Comparison of ENCODE assay signal across 16 cellular contexts in the genomic region with DNA sequence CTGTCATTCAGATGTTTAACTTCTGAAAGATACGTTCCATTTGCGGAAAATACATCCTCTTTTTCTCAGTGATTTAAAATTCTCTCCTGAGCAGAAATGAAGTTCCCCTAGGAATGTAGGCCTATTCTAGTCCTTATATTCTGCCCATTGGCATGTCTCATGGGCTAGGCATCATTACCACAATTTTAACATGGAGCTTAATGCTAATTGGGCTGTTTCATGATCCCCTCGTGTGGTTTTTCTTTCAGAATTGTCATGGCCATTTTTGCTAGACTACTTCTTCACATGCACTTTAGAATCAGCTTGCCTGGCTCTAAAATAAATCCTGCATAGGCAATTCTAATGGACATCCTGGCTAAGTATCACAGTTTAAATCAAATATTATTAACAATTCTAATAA. TPM values are rescaled to one million over a fixed set of nuclear protein-coding genes. Genes with fewer than 3 reads are reported as not detected.
DNase-seq lines count a peak whose midpoint lies in the region; TF ChIP-seq lines count a peak whose summit lies in the region.
"Had no signal": no experiment of that assay in that cellular context is flagged by ENCODE, and none has a peak within 500 bp of the region (broad histone marks: within the 10 kb centered on the region; RNA-seq: fewer than 3 reads in every experiment).

No MANE protein-coding gene starts in this region.

- no peak overlapping the region for H3K9ac ChIP-seq in iPS-15b (ENCODE audit: low read depth, low read length)
- no peak overlapping the region for H3K9ac ChIP-seq in skeletal muscle tissue (ENCODE audit: low read depth in 1 of 3, low read length in 3 of 3)
- H3K9ac ChIP-seq: BLaER1 treated with 17β-estradiol and CSF1 and Interleukin-3, amounts not matched to agents 10 nM and 100 nM had no signal

- H3K27me3 Mint-ChIP-seq in CD4-positive, alpha-beta memory T cell: peaks cover 36 to 42% of the 10 kb centered on the region in 2 donors

- CTCF ChIA-PET in CD4-positive, alpha-beta memory T cell (lab: Charles Lee; ENCODE audit: partially characterized antibody): no interaction called here

- no peak for DNase-seq in CD4-positive, alpha-beta memory T cell
- DNase-seq in Peyer's patch (no peak), NCI-H2081 treated with DMSO at 0.1 percent for 48 hours (lab: John Stamatoyannopoulos, UW) (no peak), KBM-7 (no peak)
- no peak for DNase-seq in activated CD4-positive, alpha-beta T cell treated with anti-CD3 and anti-CD28 coated beads, Interleukin-2, amount 50 U/mL, for 4 hours
- DNase-seq: activated CD4-positive, alpha-beta T cell treated with anti-CD3 and anti-CD28 coated beads for 4 hours; body of pancreas; left colon had no signal

- no peak overlapping the region for H3K4me3 ChIP-seq in CD4-positive, alpha-beta memory T cell (ENCODE audit: low read length in 2 of 2)
- peak overlapping the region; percentile 50 to 81 (median 64) for H3K4me3 ChIP-seq in Peyer's patch
- H3K4me3 ChIP-seq in iPS-15b (ENCODE audit: low read depth, low read length): peak overlapping the region; percentile 65
- H3K4me3 ChIP-seq in skeletal muscle tissue (ENCODE audit: low read length in 3 of 3): peak overlapping the region in 1 of 3 donors; percentile 65
- H3K4me3 ChIP-seq: BLaER1 treated with 17β-estradiol and CSF1 and Interleukin-3, amounts not matched to agents 10 nM and 100 nM; GM12878 had no signal

- no peak overlapping the region for H3K27ac ChIP-seq in CD4-positive, alpha-beta memory T cell (ENCODE audit: low read depth, low read length)
- H3K27ac ChIP-seq in Peyer's patch (peak overlapping the region; percentile 73 to 92 (median 91)), skeletal muscle tissue (ENCODE audit: low read depth, low read length) (peak overlapping the region; percentile 40)
- H3K27ac ChIP-seq: BLaER1 treated with 17β-estradiol and CSF1 and Interleukin-3, amounts not matched to agents 10 nM and 100 nM; neutrophil had no signal

- no peak overlapping the region for H3K27ac Mint-ChIP-seq in CD4-positive, alpha-beta memory T cell
- H3K27ac Mint-ChIP-seq: activated T-helper 2 cell treated with anti-CD3 and anti-CD28 coated beads, Interferon-gamma antibody, Interleukin-2, Interleukin-4, amounts not matched to agents 10 μg/mL and 5 μg/mL and 100 μg/mL, durations not matched to agents 14 hours and 24 hours and 36 hours had no signal

- H3K36me3 Mint-ChIP-seq in CD4-positive, alpha-beta memory T cell: no peaks in the 10 kb centered on the region

- in situ Hi-C loops in KBM-7 (cut with MboI; ENCODE audit: low pct_unique_long_range_greater_than_20kb, low sequenced_read_pairs): no loop called here

- peaks cover 14% of the 10 kb centered on the region for H3K4me1 ChIP-seq in CD4-positive, alpha-beta memory T cell (ENCODE audit: insufficient read depth, low read length)
- peaks cover 0 to 13% (median 5%) of the 10 kb centered on the region in 4 donors for H3K4me1 ChIP-seq in Peyer's patch
- no peaks in the 10 kb centered on the region for H3K4me1 ChIP-seq in iPS-15b (ENCODE audit: control insufficient read depth, insufficient read depth, low read length)
- peaks cover 0 to 8% (median 4%) of the 10 kb centered on the region in 3 donors for H3K4me1 ChIP-seq in skeletal muscle tissue (ENCODE audit: control insufficient read depth in 3 of 3, insufficient read depth in 3 of 3, low read length in 3 of 3)

- TF ChIP-seq CTCF in Peyer's patch (IDR thresholded peaks at IDR 0.05): no peak

- intact Hi-C loops in CD4-positive, alpha-beta memory T cell (cut with micrococcal nuclease): no loop called here

- H3K9me3 ChIP-seq in CD4-positive, alpha-beta memory T cell (ENCODE audit: control insufficient read depth in 1 of 2, low read length in 2 of 2): no peaks in the 10 kb centered on the region
- H3K9me3 ChIP-seq in Peyer's patch: no peaks in the 10 kb centered on the region
- no peaks in the 10 kb centered on the region for H3K9me3 ChIP-seq in iPS-15b (ENCODE audit: control insufficient read depth, insufficient read depth, low read length)
- peaks cover 0 to 2% (median 0%) of the 10 kb centered on the region in 3 donors for H3K9me3 ChIP-seq in skeletal muscle tissue (ENCODE audit: control insufficient read depth in 3 of 3, low read length in 3 of 3)
- H3K9me3 ChIP-seq: body of pancreas, neutrophil had no signal

- POLR2A ChIA-PET in CD4-positive, alpha-beta memory T cell (lab: Charles Lee; ENCODE audit: partially characterized antibody): interaction anchor here (0.6 kb wide), 1 partner anchor 1858 kb away, joined by 3 read pairs; no protein-coding TSS in a partner anchor

- peaks cover 27% of the 10 kb centered on the region for H3K27me3 ChIP-seq in CD4-positive, alpha-beta memory T cell (ENCODE audit: insufficient read depth, low read length)
- H3K27me3 ChIP-seq in Peyer's patch (no peaks in the 10 kb centered on the region), iPS-15b (ENCODE audit: control insufficient read depth, insufficient read depth, low read length) (peaks cover 60% of the 10 kb centered on the region), skeletal muscle tissue (ENCODE audit: control insufficient read depth in 3 of 3, insufficient read depth in 3 of 3, low read length in 3 of 3) (peaks cover 20 to 35% (median 20%) of the 10 kb centered on the region in 3 donors)
- H3K27me3 ChIP-seq: BLaER1 treated with 17β-estradiol and CSF1 and Interleukin-3, amounts not matched to agents 10 nM and 100 nM had no signal

- H3K9me3 Mint-ChIP-seq in CD4-positive, alpha-beta memory T cell: peaks cover 0 to 12% (median 2%) of the 10 kb centered on the region in 8 donors
- H3K9me3 Mint-ChIP-seq: activated T-helper 2 cell treated with anti-CD3 and anti-CD28 coated beads, Interferon-gamma antibody, Interleukin-2, Interleukin-4, amounts not matched to agents 10 μg/mL and 5 μg/mL and 100 μg/mL, durations not matched to agents 14 hours and 24 hours and 36 hours had no signal

- peak overlapping the region; percentile 55 to 76 (median 66) for H3K4me3 Mint-ChIP-seq in CD4-positive, alpha-beta memory T cell

- peaks cover 2 to 14% (median 4%) of the 10 kb centered on the region in 4 donors for H3K4me1 Mint-ChIP-seq in CD4-positive, alpha-beta memory T cell

- H3K36me3 ChIP-seq in CD4-positive, alpha-beta memory T cell (ENCODE audit: insufficient read depth, low read length): no peaks in the 10 kb centered on the region
- H3K36me3 ChIP-seq in Peyer's patch (peaks cover 0 to 9% (median 0%) of the 10 kb centered on the region in 3 donors), iPS-15b (ENCODE audit: control insufficient read depth, insufficient read depth, low read length) (no peaks in the 10 kb centered on the region), skeletal muscle tissue (ENCODE audit: control insufficient read depth in 3 of 3, insufficient read depth in 3 of 3, low read length in 3 of 3) (peaks cover 0 to 10% (median 0%) of the 10 kb centered on the region in 3 donors)
- H3K36me3 ChIP-seq: BLaER1 treated with 17β-estradiol and CSF1 and Interleukin-3, amounts not matched to agents 10 nM and 100 nM; neutrophil had no signal

- TF ChIP-seq POLR2A in Peyer's patch (IDR thresholded peaks at IDR 0.05): no peak

RNA-seq across cellular contexts. Expression of a gene that starts 1.0 kb away (rescaled TPM):
- total RNA-seq in CD4-positive, alpha-beta memory T cell: 1 to 10 TPM; 1.6 to 2.3 TPM
- not detected for polyA plus RNA-seq in CD4-positive, alpha-beta memory T cell
- total RNA-seq in Peyer's patch (100 to 1,000 TPM in 3 of 4 donors, 10 to 100 TPM in 1; 93.3 to 394 (median 300) TPM), skeletal muscle tissue (18.3 TPM)
- total RNA-seq: glomerular endothelial cell, M059J had no signal

RNA-seq across cellular contexts. Expression of a gene that starts 1.4 kb away (rescaled TPM):
- 1 to 10 TPM; 1.1 to 2.6 TPM for total RNA-seq in CD4-positive, alpha-beta memory T cell
- polyA plus RNA-seq in CD4-positive, alpha-beta memory T cell: under 1 TPM in 1 of 2 donors, not detected in 1; 0.26 TPM
- total RNA-seq in Peyer's patch: 100 to 1,000 TPM in 3 of 4 donors, 10 to 100 TPM in 1; 88.3 to 338 (median 232) TPM
- 11.0 TPM for total RNA-seq in skeletal muscle tissue
- total RNA-seq: activated T-helper 2 cell treated with anti-CD3 and anti-CD28 coated beads, Interferon-gamma antibody, Interleukin-2, Interleukin-4, amounts not matched to agents 10 μg/mL and 5 μg/mL and 100 μg/mL, durations not matched to agents 14 hours and 24 hours and 36 hours; glomerular endothelial cell; GM12878 had no signal
- polyA plus RNA-seq: GM12878 had no signal

RNA-seq across cellular contexts. Expression of a gene that starts 53.2 kb away (rescaled TPM):
- not detected for total RNA-seq in CD4-positive, alpha-beta memory T cell
- polyA plus RNA-seq in CD4-positive, alpha-beta memory T cell: not detected
- total RNA-seq in Peyer's patch: 1,000 to 10,000 TPM in 2 of 4 donors, 100 to 1,000 TPM in 1, 1 to 10 TPM in 1; 9.1 to 1,314 (median 833) TPM
- total RNA-seq in skeletal muscle tissue: under 0.01 TPM
- total RNA-seq: glomerular endothelial cell, GM12878 had no signal

Comparison
In these comparisons a context has a peak if more than half of its experiments do, and no peak if none do; other contexts are left out.
1. H3K4me3 ChIP-seq: peak in Peyer's patch (4 of 4) and iPS-15b (single experiment); none in CD4-positive, alpha-beta memory T cell (0 of 2).
2. RNA of a gene that starts 53.2 kb away (total RNA-seq): 9.1 to 1,314 TPM in Peyer's patch; not detected in CD4-positive, alpha-beta memory T cell and under 0.01 TPM in skeletal muscle tissue (single experiment); every median in the first group is over 4 times any median in the second.